Comparison of ENCODE assay signal across 13 cellular contexts in genomic region chr7:7706101-7706511, GRCh38. TPM values are rescaled to one million over a fixed set of nuclear protein-coding genes. Genes with fewer than 3 reads are reported as not detected.
DNase-seq lines count a peak whose midpoint lies in the region; ATAC-seq lines count a peak whose summit lies in the region.
"Had no signal": no experiment of that assay in that cellular context is flagged by ENCODE, and none has a peak within 500 bp of the region (broad histone marks: within the 10 kb centered on the region; RNA-seq: fewer than 3 reads in every experiment).

No MANE protein-coding gene starts in this region.

- H3K9me3 Mint-ChIP-seq in naive B cell, result no peaks in the 10 kb centered on the region
- H3K9me3 Mint-ChIP-seq: naive thymus-derived CD4-positive, alpha-beta T cell had no signal

- H3K27me3 Mint-ChIP-seq in naive B cell, result no peaks in the 10 kb centered on the region
- H3K27me3 Mint-ChIP-seq: naive thymus-derived CD4-positive, alpha-beta T cell had no signal

- peaks cover 27 to 48% (median 29%) of the 10 kb centered on the region in 3 donors for H3K4me1 Mint-ChIP-seq in naive B cell

- H3K36me3 Mint-ChIP-seq in naive B cell, result no peaks in the 10 kb centered on the region

- DNase-seq in DMS 273 (lab: John Stamatoyannopoulos, UW; ENCODE audit: unreplicated experiment), result peak; percentile 44
- no peak for DNase-seq in DMS 273 treated with DMSO at 0.1 percent for 48 hours (lab: John Stamatoyannopoulos, UW)
- DNase-seq in naive B cell, result no peak
- no peak for DNase-seq in AG20443 (ENCODE audit: low spot score)
- DNase-seq in SW 1271 (lab: John Stamatoyannopoulos, UW), result no peak
- no peak for DNase-seq in activated CD4-positive, CD25-positive, alpha-beta regulatory T cell treated with anti-CD3 and anti-CD28 coated beads, Interleukin-2, amount 50 U/mL, for 72 hours
- DNase-seq: COR-L47; effector CD8-positive, alpha-beta T cell; naive thymus-derived CD4-positive, alpha-beta T cell; NCI-H1105 treated with DMSO at 0.1 percent for 48 hours had no signal

- peak overlapping the region in 4 of 6 donors; percentile 44 to 89 (median 64) for H3K27ac Mint-ChIP-seq in naive B cell
- H3K27ac Mint-ChIP-seq: naive thymus-derived CD4-positive, alpha-beta T cell had no signal

- ATAC-seq in GM21515 (IDR thresholded peaks at IDR 0.05; ENCODE audit: unreplicated experiment) (peak; percentile 58), HG03108 (IDR thresholded peaks at IDR 0.05; ENCODE audit: unreplicated experiment) (peak; percentile 47), naive B cell (ENCODE audit: low read depth in 2 of 2) (peak; percentile 51 to 82)
- ATAC-seq: gastroesophageal sphincter; naive thymus-derived CD4-positive, alpha-beta T cell had no signal

- H3K4me3 Mint-ChIP-seq in naive B cell, result peak overlapping the region in 4 of 8 donors; percentile 27 to 73 (median 44)
- H3K4me3 Mint-ChIP-seq: naive thymus-derived CD4-positive, alpha-beta T cell had no signal

RNA-seq across cellular contexts. Expression of gene RPA3, which starts 12.3 kb away (rescaled TPM):
- polyA plus RNA-seq in naive B cell (ENCODE audit: low read depth in 6 of 6), result 100 to 1,000 TPM; 114 to 186 (median 150) TPM
